ENCODE assay signal across 24 cellular contexts in genomic region chr5:180439911-180440769, GRCh38. TPM values are rescaled to one million over a fixed set of nuclear protein-coding genes. Genes with fewer than 3 reads are reported as not detected.
DNase-seq lines count a peak whose midpoint lies in the region; ATAC-seq and TF ChIP-seq lines count a peak whose summit lies in the region.
"Had no signal": no experiment of that assay in that cellular context is flagged by ENCODE, and none has a peak within 500 bp of the region (broad histone marks: within the 10 kb centered on the region; RNA-seq: fewer than 3 reads in every experiment).

No MANE protein-coding gene starts in this region.

- no peak overlapping the region for H3K27ac ChIP-seq in neural progenitor cell
- H3K27ac ChIP-seq: ovary, SK-N-MC, testis, WERI-Rb-1 had no signal

- peaks cover 21% of the 10 kb centered on the region for H3K4me1 Mint-ChIP-seq in Calu3 (ENCODE audit: low read depth, unreplicated experiment)
- peaks cover 3% of the 10 kb centered on the region for H3K4me1 Mint-ChIP-seq in neural progenitor cell
- H3K4me1 Mint-ChIP-seq: activated T-helper 17 cell treated with anti-CD3 and anti-CD28 coated beads, Interleukin-2, amount 50 U/mL, for 72 hours; stimulated activated naive B cell treated with anti-CD40 and anti-IgM and Interleukin-4, amounts not matched to agents 10 μg/mL and 1 μg/mL and 100 μg/mL, for 72 hours had no signal

- H3K27ac Mint-ChIP-seq in Calu3 (ENCODE audit: unreplicated experiment) (peak overlapping the region; percentile 56), neural progenitor cell (no peak overlapping the region)
- H3K27ac Mint-ChIP-seq: activated naive CD8-positive, alpha-beta T cell treated with anti-CD3 and anti-CD28 coated beads, Interleukin-2, amount 10 ng/mL, durations not matched to agents 7 days and 5 days; activated T-helper 17 cell treated with anti-CD3 and anti-CD28 coated beads, Interleukin-2, amount 50 U/mL, for 72 hours; CD14-positive monocyte; naive thymus-derived CD8-positive, alpha-beta T cell; stimulated activated naive B cell treated with anti-CD40 and anti-IgM and Interleukin-4, amounts not matched to agents 10 μg/mL and 1 μg/mL and 100 μg/mL, for 72 hours; T-helper 2 cell treated with Interferon-gamma antibody and Interleukin-4, amounts not matched to agents 5 μg/mL and 100 μg/mL, for 36 hours had no signal

- H3K36me3 ChIP-seq in neural progenitor cell = no peaks in the 10 kb centered on the region
- H3K36me3 ChIP-seq: ovary, WERI-Rb-1 had no signal

- H3K9me3 ChIP-seq in neural progenitor cell (ENCODE audit: low read depth) = peaks cover 3% of the 10 kb centered on the region
- H3K9me3 ChIP-seq: testis had no signal

- no peaks in the 10 kb centered on the region for H3K36me3 Mint-ChIP-seq in Calu3 (ENCODE audit: insufficient read depth, unreplicated experiment)
- no peaks in the 10 kb centered on the region for H3K36me3 Mint-ChIP-seq in neural progenitor cell
- H3K36me3 Mint-ChIP-seq: activated naive CD8-positive, alpha-beta T cell treated with anti-CD3 and anti-CD28 coated beads, Interleukin-2, amount 10 ng/mL, durations not matched to agents 7 days and 5 days; CD14-positive monocyte had no signal

- peak overlapping the region; percentile 13 for H3K4me2 ChIP-seq in neural progenitor cell

- no peaks in the 10 kb centered on the region for H3K79me2 ChIP-seq in neural progenitor cell (ENCODE audit: low read depth)

- no peak for ATAC-seq in GM19035 (IDR thresholded peaks at IDR 0.05; ENCODE audit: unreplicated experiment)
- no peak for ATAC-seq in GM21576 (IDR thresholded peaks at IDR 0.05; ENCODE audit: unreplicated experiment)
- ATAC-seq: activated T-helper 17 cell treated with anti-CD3 and anti-CD28 coated beads, Interleukin-2, amount 50 U/mL, for 72 hours; naive thymus-derived CD8-positive, alpha-beta T cell; right cardiac atrium; stimulated activated naive B cell treated with anti-CD40 and anti-IgM and Interleukin-4, amounts not matched to agents 10 μg/mL and 1 μg/mL and 100 μg/mL, for 72 hours had no signal

- H3K4me3 Mint-ChIP-seq in Calu3 (ENCODE audit: low read depth, unreplicated experiment) (no peak overlapping the region), neural progenitor cell (no peak overlapping the region)
- H3K4me3 Mint-ChIP-seq: activated naive CD8-positive, alpha-beta T cell treated with anti-CD3 and anti-CD28 coated beads, Interleukin-2, amount 10 ng/mL, durations not matched to agents 7 days and 5 days; activated T-helper 17 cell treated with anti-CD3 and anti-CD28 coated beads, Interleukin-2, amount 50 U/mL, for 72 hours; naive thymus-derived CD8-positive, alpha-beta T cell; stimulated activated naive B cell treated with anti-CD40 and anti-IgM and Interleukin-4, amounts not matched to agents 10 μg/mL and 1 μg/mL and 100 μg/mL, for 72 hours; T-helper 2 cell treated with Interferon-gamma antibody and Interleukin-4, amounts not matched to agents 5 μg/mL and 100 μg/mL, for 36 hours had no signal

- CTCF ChIA-PET in Calu3 (lab: Charles Lee) = no interaction called here
- CTCF ChIA-PET in HEK293T (lab: Yijun Ruan, JAX) = interaction anchor here (1.1 kb wide), 1 partner anchor 12 kb away, joined by 4 read pairs; no protein-coding TSS in a partner anchor

- no peak for DNase-seq in Calu3
- DNase-seq in LNCaP clone FGC (ENCODE audit: low read depth) = peak; percentile 84
- DNase-seq in choroid plexus epithelial cell (ENCODE audit: low read depth) = no peak
- DNase-seq in neural progenitor cell (ENCODE audit: low spot score) = peak; percentile 51
- DNase-seq in activated gamma-delta T cell treated with Interleukin-2 at 50 U/mL for 16 hours = no peak
- DNase-seq in HEK293T (ENCODE audit: extremely low spot score) = no peak
- DNase-seq: activated naive CD8-positive, alpha-beta T cell treated with anti-CD3 and anti-CD28 coated beads, Interleukin-2, amount 10 ng/mL, durations not matched to agents 7 days and 5 days; Karpas-422; midbrain; naive thymus-derived CD8-positive, alpha-beta T cell; NCI-H1092 treated with DMSO at 0.1 percent for 48 hours; NCI-H187 treated with DMSO at 0.1 percent for 48 hours; ovary; right cardiac atrium; stimulated activated CD4-positive, alpha-beta T cell treated with anti-CD3 and anti-CD28 coated beads, Interleukin-4, amount 100 ng/mL, for 24 hours; stimulated activated naive B cell treated with anti-CD40 and anti-IgM and Interleukin-4, amounts not matched to agents 10 μg/mL and 1 μg/mL and 100 μg/mL, for 72 hours; testis; WERI-Rb-1 had no signal

- BruUV-seq in Calu3 (replicated peaks; lab: Mats Ljungman, UMichigan) = no TSS peak

- no peaks in the 10 kb centered on the region for H3K27me3 ChIP-seq in neural progenitor cell
- H3K27me3 ChIP-seq: ovary, testis had no signal

- H2AFZ ChIP-seq in neural progenitor cell (replicated peaks) = peak overlapping the region; percentile 99

- TF ChIP-seq CTCF in Calu3 (IDR thresholded peaks at IDR 0.05; ENCODE audit: unreplicated experiment) = no peak
- no peak for TF ChIP-seq CTCF in LNCaP clone FGC (IDR thresholded peaks at IDR 0.05; ENCODE audit: control insufficient read depth, extremely low read depth, insufficient read depth)
- peak; percentile 4 for TF ChIP-seq CTCF in choroid plexus epithelial cell (conservative IDR thresholded peaks at IDR 0.05; ENCODE audit: low read depth, low read length)
- TF ChIP-seq CTCF in neural progenitor cell (IDR thresholded peaks at IDR 0.05) = peak; percentile 41

- no peaks in the 10 kb centered on the region for H4K20me1 ChIP-seq in neural progenitor cell (ENCODE audit: low read depth)

- H3K27me3 Mint-ChIP-seq in Calu3 (ENCODE audit: unreplicated experiment) (peaks cover 21% of the 10 kb centered on the region), neural progenitor cell (ENCODE audit: insufficient read depth, low read depth) (peaks cover 4% of the 10 kb centered on the region)

- intact Hi-C loops in Calu3 (cut with micrococcal nuclease; ENCODE audit: unreplicated experiment) = no loop called here

- peaks cover 4% of the 10 kb centered on the region for H3K9me3 Mint-ChIP-seq in Calu3 (ENCODE audit: low read depth, unreplicated experiment)
- H3K9me3 Mint-ChIP-seq in neural progenitor cell = peaks cover 14% of the 10 kb centered on the region
- H3K9me3 Mint-ChIP-seq: activated naive CD8-positive, alpha-beta T cell treated with anti-CD3 and anti-CD28 coated beads, Interleukin-2, amount 10 ng/mL, durations not matched to agents 7 days and 5 days had no signal

- H3F3A ChIP-seq in neural progenitor cell (ENCODE audit: low read depth) = no peaks in the 10 kb centered on the region

- no peaks in the 10 kb centered on the region for H3K4me1 ChIP-seq in neural progenitor cell
- H3K4me1 ChIP-seq: testis had no signal

- no peak overlapping the region for H3K9ac ChIP-seq in neural progenitor cell

- no peak overlapping the region for H3K4me3 ChIP-seq in LNCaP clone FGC (ENCODE audit: low read depth, low read length)
- H3K4me3 ChIP-seq in choroid plexus epithelial cell (ENCODE audit: low read depth, low read length) = no peak overlapping the region
- no peak overlapping the region for H3K4me3 ChIP-seq in neural progenitor cell
- H3K4me3 ChIP-seq: ovary, SK-N-MC, testis had no signal

- POLR2A ChIA-PET in HEK293T (lab: Yijun Ruan, JAX) = no interaction called here

TF ChIP-seq in HEK293T, 16 proteins besides CTCF, POLR2A, EP300 and RAD21:
- no peak for TF ChIP-seq TARDBP (IDR thresholded peaks at IDR 0.05)
- no peak for TF ChIP-seq NFRKB (IDR thresholded peaks at IDR 0.05)
- TF ChIP-seq, protein P1, sequence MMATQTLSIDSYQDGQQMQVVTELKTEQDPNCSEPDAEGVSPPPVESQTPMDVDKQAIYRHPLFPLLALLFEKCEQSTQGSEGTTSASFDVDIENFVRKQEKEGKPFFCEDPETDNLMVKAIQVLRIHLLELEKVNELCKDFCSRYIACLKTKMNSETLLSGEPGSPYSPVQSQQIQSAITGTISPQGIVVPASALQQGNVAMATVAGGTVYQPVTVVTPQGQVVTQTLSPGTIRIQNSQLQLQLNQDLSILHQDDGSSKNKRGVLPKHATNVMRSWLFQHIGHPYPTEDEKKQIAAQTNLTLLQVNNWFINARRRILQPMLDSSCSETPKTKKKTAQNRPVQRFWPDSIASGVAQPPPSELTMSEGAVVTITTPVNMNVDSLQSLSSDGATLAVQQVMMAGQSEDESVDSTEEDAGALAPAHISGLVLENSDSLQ (IDR thresholded peaks at IDR 0.05) = no peak
- TF ChIP-seq SUZ12 (IDR thresholded peaks at IDR 0.05) = no peak
- no peak for TF ChIP-seq FOXK2 (IDR thresholded peaks at IDR 0.05)
- no peak for TF ChIP-seq FOXM1 (IDR thresholded peaks at IDR 0.05; ENCODE audit: borderline replicate concordance)
- TF ChIP-seq HDGF (IDR thresholded peaks at IDR 0.05; ENCODE audit: borderline replicate concordance) = no peak
- TF ChIP-seq L3MBTL2 (conservative IDR thresholded peaks at IDR 0.05) = no peak
- no peak for TF ChIP-seq CTBP1 (IDR thresholded peaks at IDR 0.05; ENCODE audit: borderline replicate concordance)
- no peak for TF ChIP-seq ARNT (IDR thresholded peaks at IDR 0.05)
- TF ChIP-seq SP1 (IDR thresholded peaks at IDR 0.05) = no peak
- TF ChIP-seq ZNF384 (IDR thresholded peaks at IDR 0.05) = no peak
- TF ChIP-seq LEF1 (IDR thresholded peaks at IDR 0.05; ENCODE audit: borderline replicate concordance) = no peak
- no peak for TF ChIP-seq ELF4 (IDR thresholded peaks at IDR 0.05)
- TF ChIP-seq BHLHE40 (IDR thresholded peaks at IDR 0.05; ENCODE audit: borderline replicate concordance) = no peak
- no peak for TF ChIP-seq FOXA1 (IDR thresholded peaks at IDR 0.05)

RNA-seq across cellular contexts. Expression of gene CNOT6, which starts 54.0 kb away (rescaled TPM):
- total RNA-seq in Calu3 (2022) = 51.5 and 57.1 TPM in 2 replicates
- 28.6 and 38.5 TPM in 2 replicates for total RNA-seq in neural progenitor cell (ENCODE audit: low replicate concordance)

Comparison
In these comparisons a context has a peak if more than half of its experiments do, and no peak if none do; other contexts are left out.
1. DNase-seq: peak in LNCaP clone FGC (single experiment) and neural progenitor cell (single experiment); none in Calu3 (single experiment), choroid plexus epithelial cell (single experiment), activated gamma-delta T cell treated with Interleukin-2 at 50 U/mL for 16 hours (single experiment) and HEK293T (single experiment).
2. CTCF ChIP-seq: peak in choroid plexus epithelial cell (single experiment) and neural progenitor cell (single experiment); none in Calu3 (single experiment) and LNCaP clone FGC (single experiment).